Comparison of ENCODE assay signal across 10 cellular contexts in genomic region chr9:120890415-120891254, GRCh38. TPM values are rescaled to one million over a fixed set of nuclear protein-coding genes. Genes with fewer than 3 reads are reported as not detected.
A peak's percentile ranks its signal among the peaks of the same experiment; 100 is the strongest.
DNase-seq lines count a peak whose midpoint lies in the region; ATAC-seq and TF ChIP-seq lines count a peak whose summit lies in the region.
"Had no signal": no experiment of that assay in that cellular context is flagged by ENCODE, and none has a peak within 500 bp of the region (broad histone marks: within the 10 kb centered on the region; RNA-seq: fewer than 3 reads in every experiment).

No MANE protein-coding gene starts in this region.

- no peak for ATAC-seq in natural killer cell treated with Interleukin-12 subunit alpha and Interleukin-12 subunit beta and Interleukin-15 and Interleukin-18, amount 100 ng/mL, for 72 hours
- no peak for ATAC-seq in GM18870 (IDR thresholded peaks at IDR 0.05; ENCODE audit: unreplicated experiment)

- no peak overlapping the region for H3K4me3 ChIP-seq in HL-60 (replicated peaks; ENCODE audit: insufficient read depth, low read length)
- H3K4me3 ChIP-seq: cardiac muscle cell, SJSA1 had no signal

- intact Hi-C loops in activated T-helper 1 cell treated with anti-CD3 and anti-CD28 coated beads, Interleukin-12 subunit alpha, Interleukin-12 subunit beta, Interleukin-2, Interleukin-4 antibody, amounts not matched to agents 30 ng/mL and 10 ng/mL and 1 ng/mL, durations not matched to agents 14 hours and 24 hours and 36 hours (cut with micrococcal nuclease) = loop anchor here (5.0 kb wide), 1 partner anchor 1917 kb away; no protein-coding TSS in a partner anchor

- H3K4me1 Mint-ChIP-seq in activated T-helper 1 cell treated with anti-CD3 and anti-CD28 coated beads, Interleukin-12 subunit alpha, Interleukin-12 subunit beta, Interleukin-2, Interleukin-4 antibody, amounts not matched to agents 30 ng/mL and 10 ng/mL and 1 ng/mL, durations not matched to agents 14 hours and 24 hours and 36 hours (ENCODE audit: low read depth) = peaks cover 71% of the 10 kb centered on the region
- peaks cover 31 to 38% of the 10 kb centered on the region in 2 donors for H3K4me1 Mint-ChIP-seq in natural killer cell treated with Interleukin-12 subunit alpha and Interleukin-12 subunit beta and Interleukin-15 and Interleukin-18, amount 100 ng/mL, for 72 hours (ENCODE audit: low read depth in 2 of 2)
- peaks cover 17 to 23% of the 10 kb centered on the region in 2 donors for H3K4me1 Mint-ChIP-seq in immature natural killer cell

- H3K27ac ChIP-seq in C4-2B = peak overlapping the region; percentile 10; the same call in 1 of the 2 replicates
- peak overlapping the region; percentile 50 for H3K27ac ChIP-seq in HL-60 (replicated peaks)
- H3K27ac ChIP-seq: cardiac muscle cell, SJSA1 had no signal

- no peak for TF ChIP-seq CTCF in C4-2B (conservative IDR thresholded peaks at IDR 0.05)
- TF ChIP-seq CTCF in HL-60 (IDR thresholded peaks at IDR 0.05; ENCODE audit: insufficient read depth, low read length) = no peak

- no peaks in the 10 kb centered on the region for H3K27me3 ChIP-seq in HL-60 (ENCODE audit: insufficient read depth, poor library complexity, severe bottlenecking)
- H3K27me3 ChIP-seq: cardiac muscle cell, SJSA1 had no signal

- DNase-seq in HL-60 (ENCODE audit: low read depth in 1 of 2, low spot score in 1 of 2) (peak in 1 of 2 experiments; percentile 62), GM19238 (ENCODE audit: insufficient read length, low spot score) (no peak), immature natural killer cell (no peak), hepatic stellate cell (ENCODE audit: low spot score) (no peak)
- no peak for DNase-seq in activated T-helper 1 cell treated with anti-CD3 and anti-CD28 coated beads, Interleukin-12 subunit alpha, Interleukin-12 subunit beta, Interleukin-2, Interleukin-4 antibody, amounts not matched to agents 30 ng/mL and 10 ng/mL and 1 ng/mL, durations not matched to agents 14 hours and 24 hours and 36 hours (ENCODE audit: low spot score)
- no peak for DNase-seq in natural killer cell treated with Interleukin-12 subunit alpha and Interleukin-12 subunit beta and Interleukin-15 and Interleukin-18, amount 100 ng/mL, for 72 hours (ENCODE audit: low spot score)

- H3K36me3 Mint-ChIP-seq in activated T-helper 1 cell treated with anti-CD3 and anti-CD28 coated beads, Interleukin-12 subunit alpha, Interleukin-12 subunit beta, Interleukin-2, Interleukin-4 antibody, amounts not matched to agents 30 ng/mL and 10 ng/mL and 1 ng/mL, durations not matched to agents 14 hours and 24 hours and 36 hours (ENCODE audit: low read depth) = peaks cover 17% of the 10 kb centered on the region
- H3K36me3 Mint-ChIP-seq in natural killer cell treated with Interleukin-12 subunit alpha and Interleukin-12 subunit beta and Interleukin-15 and Interleukin-18, amount 100 ng/mL, for 72 hours = no peaks in the 10 kb centered on the region
- no peaks in the 10 kb centered on the region for H3K36me3 Mint-ChIP-seq in immature natural killer cell

- H3K9me3 Mint-ChIP-seq in activated T-helper 1 cell treated with anti-CD3 and anti-CD28 coated beads, Interleukin-12 subunit alpha, Interleukin-12 subunit beta, Interleukin-2, Interleukin-4 antibody, amounts not matched to agents 30 ng/mL and 10 ng/mL and 1 ng/mL, durations not matched to agents 14 hours and 24 hours and 36 hours = no peaks in the 10 kb centered on the region
- no peaks in the 10 kb centered on the region for H3K9me3 Mint-ChIP-seq in natural killer cell treated with Interleukin-12 subunit alpha and Interleukin-12 subunit beta and Interleukin-15 and Interleukin-18, amount 100 ng/mL, for 72 hours
- H3K9me3 Mint-ChIP-seq in immature natural killer cell = no peaks in the 10 kb centered on the region

- no peaks in the 10 kb centered on the region for H3K27me3 Mint-ChIP-seq in activated T-helper 1 cell treated with anti-CD3 and anti-CD28 coated beads, Interleukin-12 subunit alpha, Interleukin-12 subunit beta, Interleukin-2, Interleukin-4 antibody, amounts not matched to agents 30 ng/mL and 10 ng/mL and 1 ng/mL, durations not matched to agents 14 hours and 24 hours and 36 hours (ENCODE audit: insufficient read depth)
- H3K27me3 Mint-ChIP-seq in natural killer cell treated with Interleukin-12 subunit alpha and Interleukin-12 subunit beta and Interleukin-15 and Interleukin-18, amount 100 ng/mL, for 72 hours = no peaks in the 10 kb centered on the region
- H3K27me3 Mint-ChIP-seq in immature natural killer cell (ENCODE audit: low read depth in 3 of 3) = peaks cover 0 to 2% (median 0%) of the 10 kb centered on the region in 3 donors

- peak overlapping the region; percentile 69 for H3K4me3 Mint-ChIP-seq in activated T-helper 1 cell treated with anti-CD3 and anti-CD28 coated beads, Interleukin-12 subunit alpha, Interleukin-12 subunit beta, Interleukin-2, Interleukin-4 antibody, amounts not matched to agents 30 ng/mL and 10 ng/mL and 1 ng/mL, durations not matched to agents 14 hours and 24 hours and 36 hours
- peak overlapping the region; percentile 63 for H3K4me3 Mint-ChIP-seq in natural killer cell treated with Interleukin-12 subunit alpha and Interleukin-12 subunit beta and Interleukin-15 and Interleukin-18, amount 100 ng/mL, for 72 hours
- H3K4me3 Mint-ChIP-seq in immature natural killer cell = no peak overlapping the region

- H3K27ac Mint-ChIP-seq in activated T-helper 1 cell treated with anti-CD3 and anti-CD28 coated beads, Interleukin-12 subunit alpha, Interleukin-12 subunit beta, Interleukin-2, Interleukin-4 antibody, amounts not matched to agents 30 ng/mL and 10 ng/mL and 1 ng/mL, durations not matched to agents 14 hours and 24 hours and 36 hours = peak overlapping the region; percentile 99
- H3K27ac Mint-ChIP-seq in natural killer cell treated with Interleukin-12 subunit alpha and Interleukin-12 subunit beta and Interleukin-15 and Interleukin-18, amount 100 ng/mL, for 72 hours = peak overlapping the region; percentile 78 to 86
- H3K27ac Mint-ChIP-seq in immature natural killer cell = peak overlapping the region in 2 of 6 donors; percentile 79 to 83

RNA-seq across cellular contexts. Expression of gene PHF19, which starts 13.6 kb away (rescaled TPM):
- total RNA-seq in activated T-helper 1 cell treated with anti-CD3 and anti-CD28 coated beads, Interleukin-12 subunit alpha, Interleukin-12 subunit beta, Interleukin-2, Interleukin-4 antibody, amounts not matched to agents 30 ng/mL and 10 ng/mL and 1 ng/mL, durations not matched to agents 14 hours and 24 hours and 36 hours = 134 and 142 TPM in 2 replicates
- 100 to 1,000 TPM in 1 of 2 donors, 10 to 100 TPM in 1; 97.4 to 177 TPM for total RNA-seq in natural killer cell treated with Interleukin-12 subunit alpha and Interleukin-12 subunit beta and Interleukin-15 and Interleukin-18, amount 100 ng/mL, for 72 hours
- polyA plus RNA-seq in immature natural killer cell = 10 to 100 TPM; 12.1 to 12.9 (median 12.8) TPM

RNA-seq across cellular contexts. Expression of gene TRAF1, which starts 36.0 kb away (rescaled TPM):
- total RNA-seq in activated T-helper 1 cell treated with anti-CD3 and anti-CD28 coated beads, Interleukin-12 subunit alpha, Interleukin-12 subunit beta, Interleukin-2, Interleukin-4 antibody, amounts not matched to agents 30 ng/mL and 10 ng/mL and 1 ng/mL, durations not matched to agents 14 hours and 24 hours and 36 hours = 136 and 138 TPM in 2 replicates
- 100 to 1,000 TPM; 145 to 375 TPM for total RNA-seq in natural killer cell treated with Interleukin-12 subunit alpha and Interleukin-12 subunit beta and Interleukin-15 and Interleukin-18, amount 100 ng/mL, for 72 hours
- 1 to 10 TPM in 2 of 3 donors, under 1 TPM in 1; 0.67 to 3.4 (median 1.5) TPM for polyA plus RNA-seq in immature natural killer cell

RNA-seq across cellular contexts. Expression of gene PSMD5, which starts 47.9 kb away (rescaled TPM):
- 57.7 and 59.2 TPM in 2 replicates for total RNA-seq in activated T-helper 1 cell treated with anti-CD3 and anti-CD28 coated beads, Interleukin-12 subunit alpha, Interleukin-12 subunit beta, Interleukin-2, Interleukin-4 antibody, amounts not matched to agents 30 ng/mL and 10 ng/mL and 1 ng/mL, durations not matched to agents 14 hours and 24 hours and 36 hours
- 10 to 100 TPM; 59.5 to 70.4 TPM for total RNA-seq in natural killer cell treated with Interleukin-12 subunit alpha and Interleukin-12 subunit beta and Interleukin-15 and Interleukin-18, amount 100 ng/mL, for 72 hours
- 10 to 100 TPM; 10.1 to 23.1 (median 13.3) TPM for polyA plus RNA-seq in immature natural killer cell

Comparison
In these comparisons a context has a peak if more than half of its experiments do, and no peak if none do; other contexts are left out.
1. H3K4me3 Mint-ChIP-seq: peak in activated T-helper 1 cell treated with anti-CD3 and anti-CD28 coated beads, Interleukin-12 subunit alpha, Interleukin-12 subunit beta, Interleukin-2, Interleukin-4 antibody, amounts not matched to agents 30 ng/mL and 10 ng/mL and 1 ng/mL, durations not matched to agents 14 hours and 24 hours and 36 hours (single experiment) and natural killer cell treated with Interleukin-12 subunit alpha and Interleukin-12 subunit beta and Interleukin-15 and Interleukin-18, amount 100 ng/mL, for 72 hours (single experiment); none in immature natural killer cell (0 of 5).